ENCODE assay signal across 20 cellular contexts in the genomic region with DNA sequence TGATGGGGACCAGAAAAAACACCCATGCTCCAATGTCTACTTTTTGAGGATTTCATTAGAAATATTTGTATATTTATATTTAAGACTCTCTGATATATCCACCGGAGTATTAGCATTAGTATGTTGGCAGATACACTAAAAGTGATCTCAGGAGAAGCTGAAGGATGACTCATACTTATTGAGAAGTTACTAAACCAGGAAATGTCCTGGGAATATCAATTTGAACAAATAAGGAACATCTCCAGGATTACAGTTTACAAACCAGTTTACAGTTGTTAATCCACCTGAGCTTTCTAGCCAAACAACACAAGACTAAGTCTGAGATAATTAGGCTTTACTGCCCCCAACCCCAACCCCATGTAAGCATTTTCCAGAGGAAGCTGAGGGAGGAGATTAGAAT. TPM values are rescaled to one million over a fixed set of nuclear protein-coding genes. Genes with fewer than 3 reads are reported as not detected.
A peak's percentile ranks its signal among the peaks of the same experiment; 100 is the strongest.
DNase-seq lines count a peak whose midpoint lies in the region; ATAC-seq and TF ChIP-seq lines count a peak whose summit lies in the region.
"Had no signal": no experiment of that assay in that cellular context is flagged by ENCODE, and none has a peak within 500 bp of the region (broad histone marks: within the 10 kb centered on the region; RNA-seq: fewer than 3 reads in every experiment).

No MANE protein-coding gene starts in this region.

- POLR2A ChIA-PET in HCT116 (lab: Charles Lee): no interaction called here

- H3K27me3 ChIP-seq in ACC112 (ENCODE audit: insufficient read depth, low read length) (no peaks in the 10 kb centered on the region), HCT116 (ENCODE audit: insufficient read depth, low read length) (no peaks in the 10 kb centered on the region)
- H3K27me3 ChIP-seq: ascending aorta, heart left ventricle had no signal

- TF ChIP-seq CTCF in HCT116 (IDR thresholded peaks at IDR 0.05 in 2 of 3, conservative IDR thresholded peaks at IDR 0.05 in 1 of 3; ENCODE audit: borderline replicate concordance in 1 of 3, insufficient read depth in 1 of 3, low read depth in 2 of 3, low read length in 2 of 3): no peak
- TF ChIP-seq CTCF in astrocyte of the spinal cord (IDR thresholded peaks at IDR 0.05; ENCODE audit: low read depth, low read length): no peak

- in situ Hi-C loops in astrocyte of the spinal cord (cut with HindIII; ENCODE audit: low sequenced_read_pairs): no loop called here

- H3K9me3 ChIP-seq in HCT116 (ENCODE audit: control insufficient read depth in 1 of 2, insufficient read depth in 1 of 2, low read depth in 1 of 2, low read length in 2 of 2): no peaks in the 10 kb centered on the region
- H3K9me3 ChIP-seq: ascending aorta, heart left ventricle had no signal

- peak overlapping the region; percentile 33; the same call in 1 of the 2 replicates for H3K4me3 ChIP-seq in ACC112 (ENCODE audit: low read depth, low read length)
- H3K4me3 ChIP-seq in HCT116 (replicated peaks in 1 of 2; ENCODE audit: low read depth in 1 of 2, low read length in 2 of 2): no peak overlapping the region
- no peak overlapping the region for H3K4me3 ChIP-seq in astrocyte of the spinal cord (ENCODE audit: low read depth, low read length)
- H3K4me3 ChIP-seq: ascending aorta, GM12878, heart left ventricle had no signal

- H2AFZ ChIP-seq in ACC112 (ENCODE audit: low read length, unreplicated experiment) (peak overlapping the region; percentile 29), HCT116 (ENCODE audit: low read depth, low read length, poor library complexity, severe bottlenecking) (peak overlapping the region; percentile 69)

- H3K4me2 ChIP-seq in HCT116 (ENCODE audit: low read length): peak overlapping the region; percentile 17

- H3K36me3 ChIP-seq in ACC112 (ENCODE audit: insufficient read depth, low read length) (no peaks in the 10 kb centered on the region), HCT116 (ENCODE audit: control insufficient read depth in 1 of 2, insufficient read depth in 2 of 2, low read length in 2 of 2) (no peaks in the 10 kb centered on the region)
- H3K36me3 ChIP-seq: ascending aorta, heart left ventricle had no signal

- ATAC-seq in HCT116: no peak
- ATAC-seq in GM21723 (IDR thresholded peaks at IDR 0.05; ENCODE audit: unreplicated experiment): no peak
- ATAC-seq in HG02970 (IDR thresholded peaks at IDR 0.05; ENCODE audit: low FRiP score, unreplicated experiment): no peak
- ATAC-seq in stimulated activated naive CD8-positive, alpha-beta T cell treated with anti-CD3 and anti-CD28 coated beads, Interleukin-15, Interleukin-2, amounts not matched to agents 100 U/mL and 50 U/mL, for 24 hours: no peak
- ATAC-seq: activated CD4-positive, alpha-beta T cell treated with anti-CD3 and anti-CD28 coated beads for 36 hours; GM12878; heart left ventricle had no signal

- H3K4me1 ChIP-seq in ACC112 (ENCODE audit: control insufficient read depth, insufficient read depth, low read length, unreplicated experiment) (peaks cover 78% of the 10 kb centered on the region), HCT116 (ENCODE audit: control insufficient read depth in 1 of 2, insufficient read depth in 2 of 2, low read length in 2 of 2) (peaks cover 39 to 55% of the 10 kb centered on the region in 2 experiments)
- H3K4me1 ChIP-seq: ascending aorta had no signal

- no peak for TF ChIP-seq RAD21 in HCT116 (IDR thresholded peaks at IDR 0.05; ENCODE audit: low read depth)

- H3K27ac ChIP-seq in ACC112 (ENCODE audit: low read depth, low read length): peak overlapping the region; percentile 73
- H3K27ac ChIP-seq in HCT116 (ENCODE audit: low read depth, low read length): peak overlapping the region; percentile 7
- H3K27ac ChIP-seq: ascending aorta, heart left ventricle had no signal

- TF ChIP-seq POLR2A in HCT116 (IDR thresholded peaks at IDR 0.05; ENCODE audit: borderline replicate concordance, extremely low read depth, insufficient read depth, insufficient read length): no peak

- DNase-seq in HCT116 (ENCODE audit: low read depth, low spot score): no peak
- peak; percentile 41 for DNase-seq in astrocyte of the spinal cord (ENCODE audit: low read depth, low spot score)
- peak; percentile 63 for DNase-seq in iris pigment epithelial cell (ENCODE audit: low read depth)
- DNase-seq in activated naive CD4-positive, alpha-beta T cell treated with Interleukin-2 at 50 U/mL for 16 hours: no peak
- no peak for DNase-seq in stimulated activated naive CD8-positive, alpha-beta T cell treated with anti-CD3 and anti-CD28 coated beads, Interleukin-15, Interleukin-2, amounts not matched to agents 100 U/mL and 50 U/mL, for 24 hours
- DNase-seq: activated CD4-positive, alpha-beta T cell treated with anti-CD3 and anti-CD28 coated beads for 36 hours; activated gamma-delta T cell treated with Interleukin-2 at 50 U/mL for 16 hours; CD8-positive, alpha-beta memory T cell; GDM1; heart left ventricle; NCI-H187 treated with DMSO at 0.1 percent for 48 hours; NCI-H510A treated with DMSO at 0.1 percent for 48 hours; nephron progenitor cell; SHP77 treated with DMSO at 0.1 percent for 48 hours; T1000 had no signal

- H3K79me2 ChIP-seq in ACC112 (ENCODE audit: control insufficient read depth, insufficient read depth, low read length, unreplicated experiment): no peaks in the 10 kb centered on the region
- H3K79me2 ChIP-seq in HCT116 (ENCODE audit: insufficient read depth, low read length): no peaks in the 10 kb centered on the region

- no peaks in the 10 kb centered on the region for H4K20me1 ChIP-seq in HCT116 (ENCODE audit: insufficient read depth)

- no TSS peak for BruUV-seq in HCT116 (replicated peaks; lab: Mats Ljungman, UMichigan)

- CTCF ChIA-PET in HCT116 (lab: Charles Lee): no interaction called here

- no peak overlapping the region for H3K9ac ChIP-seq in HCT116 (ENCODE audit: low read length)

- H3K9me2 ChIP-seq in HCT116 (ENCODE audit: insufficient read depth): no peaks in the 10 kb centered on the region

- intact Hi-C loops in HCT116 (cut with micrococcal nuclease): no loop called here

- RAD21 ChIA-PET in HCT116 (lab: Charles Lee; ENCODE audit: low non-redundant PET in 1 of 2, low total read pairs in 2 of 2, uncharacterized antibody in 2 of 2, unreplicated experiment in 2 of 2): no interaction called here

TF ChIP-seq in HCT116, 20 proteins besides CTCF, POLR2A, EP300 and RAD21:
- TF ChIP-seq SP1 (IDR thresholded peaks at IDR 0.05; ENCODE audit: low read depth): peak; percentile 24
- peak; percentile 54; the same call in 1 of the 2 replicates for TF ChIP-seq FOSL1 (IDR thresholded peaks at IDR 0.05; ENCODE audit: low read depth)
- TF ChIP-seq ZFX (IDR thresholded peaks at IDR 0.05): no peak
- peak; percentile 60 for TF ChIP-seq JUND (IDR thresholded peaks at IDR 0.05)
- TF ChIP-seq CEBPB (IDR thresholded peaks at IDR 0.05; ENCODE audit: low read depth): peak; percentile 39
- TF ChIP-seq CBX3 (IDR thresholded peaks at IDR 0.05; ENCODE audit: low read depth): peak; percentile 53; the same call in 1 of the 2 replicates

RNA-seq across cellular contexts. Expression of gene DPP4, which starts 16.1 kb away (rescaled TPM):
- 3.6 TPM for total RNA-seq in HCT116 (2021; ENCODE audit: unreplicated experiment)
- 2.4 and 4.6 TPM in 2 replicates for polyA plus RNA-seq in HCT116 (2012)

Comparison
In these comparisons a context has a peak if more than half of its experiments do, and no peak if none do; other contexts are left out.
1. DNase-seq: peak in astrocyte of the spinal cord (single experiment) and iris pigment epithelial cell (single experiment); none in HCT116 (single experiment), activated naive CD4-positive, alpha-beta T cell treated with Interleukin-2 at 50 U/mL for 16 hours (single experiment) and stimulated activated naive CD8-positive, alpha-beta T cell treated with anti-CD3 and anti-CD28 coated beads, Interleukin-15, Interleukin-2, amounts not matched to agents 100 U/mL and 50 U/mL, for 24 hours (single experiment).